ENCODE assay signal across 28 cellular contexts in the genomic region with DNA sequence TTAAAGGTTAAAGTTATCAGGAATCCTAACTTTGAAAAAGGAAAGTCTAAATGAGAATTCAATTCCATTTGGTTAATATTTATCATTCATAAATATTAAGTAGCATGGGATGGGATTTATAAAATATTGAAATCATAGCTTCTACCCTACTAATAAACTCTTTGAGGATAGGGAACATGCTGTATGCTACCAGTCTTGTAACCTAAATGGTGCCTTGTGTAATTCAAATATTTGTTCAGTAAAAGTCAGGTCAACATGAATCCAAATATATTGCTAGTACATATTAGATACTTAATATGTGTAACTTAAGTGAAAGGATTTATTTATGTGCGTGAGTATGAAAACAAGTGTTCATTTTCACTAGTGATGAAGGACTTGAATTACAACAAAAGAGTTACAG.
"Had no signal": no experiment of that assay in that cellular context is flagged by ENCODE, and none has a peak within 500 bp of the region (broad histone marks: within the 10 kb centered on the region; RNA-seq: fewer than 3 reads in every experiment).

No MANE protein-coding gene starts in this region.

- H3K4me3 ChIP-seq: neural progenitor cell, ovary, psoas muscle, skin epidermis, smooth muscle cell, spleen, suprapubic skin, testis, tibial artery, transverse colon, upper lobe of right lung, uterus had no signal

- H3K27ac ChIP-seq: neural progenitor cell, ovary, parathyroid adenoma, psoas muscle, skin epidermis, spleen, suprapubic skin, testis, tibial artery, transverse colon, upper lobe of right lung, uterus had no signal

- H3K4me1 ChIP-seq: parathyroid adenoma, spleen, suprapubic skin, testis, tibial artery, transverse colon, upper lobe of right lung, uterus had no signal

- H3K36me3 ChIP-seq: neural progenitor cell, ovary, spleen, suprapubic skin, tibial artery, transverse colon, upper lobe of right lung, uterus had no signal

- H3K79me2 ChIP-seq: parathyroid adenoma had no signal

- H3K9ac ChIP-seq: neural progenitor cell, parathyroid adenoma had no signal

- H3K4me2 ChIP-seq: neural progenitor cell, smooth muscle cell had no signal

- DNase-seq: natural killer cell; occipital lobe; ovary; posterior cingulate gyrus; psoas muscle; right cardiac atrium; spleen; stimulated activated CD4-positive, alpha-beta T cell treated with anti-CD3 and anti-CD28 coated beads, Interleukin-12 subunit alpha, Interleukin-12 subunit beta, amount 100 ng/mL, for 4 hours; stimulated activated CD4-positive, alpha-beta T cell treated with anti-CD3 and anti-CD28 coated beads, Interleukin-1b, Interleukin-23, amount 100 ng/mL, for 48 hours; stimulated activated CD4-positive, alpha-beta T cell treated with anti-CD3 and anti-CD28 coated beads, Interleukin-4, amount 100 ng/mL, for 1 hour; stimulated activated CD4-positive, alpha-beta T cell treated with anti-CD3 and anti-CD28 coated beads, Interleukin-4, amount 100 ng/mL, for 4 hours; stimulated activated CD8-positive, alpha-beta memory T cell treated with anti-CD3 and anti-CD28 coated beads, Interleukin-4, amount 100 ng/mL, for 48 hours; stimulated activated naive CD4-positive, alpha-beta T cell; stimulated activated naive CD8-positive, alpha-beta T cell treated with anti-CD3 and anti-CD28 coated beads, Interleukin-15, amount 100 ng/mL, for 72 hours; stimulated activated naive CD8-positive, alpha-beta T cell treated with anti-CD3 and anti-CD28 coated beads, Interleukin-15, Interleukin-2, amounts not matched to agents 100 U/mL and 50 U/mL, for 24 hours; substantia nigra; testis; tibial artery; transverse colon; upper lobe of right lung; uterus had no signal

- H3K9me3 ChIP-seq: ovary, psoas muscle, spleen, suprapubic skin, testis, tibial artery, transverse colon, upper lobe of right lung, uterus had no signal

- H2AFZ ChIP-seq: neural progenitor cell, parathyroid adenoma had no signal

- ATAC-seq: natural killer cell; right cardiac atrium; sciatic nerve; stimulated activated memory B cell treated with anti-CD40 and anti-IgM and Interleukin-4, amounts not matched to agents 10 μg/mL and 1 μg/mL and 100 μg/mL, for 72 hours; stimulated activated naive CD8-positive, alpha-beta T cell treated with anti-CD3 and anti-CD28 coated beads, Interleukin-15, amount 100 ng/mL, for 72 hours; stimulated activated naive CD8-positive, alpha-beta T cell treated with anti-CD3 and anti-CD28 coated beads, Interleukin-15, Interleukin-2, amounts not matched to agents 100 U/mL and 50 U/mL, for 24 hours; upper lobe of right lung had no signal

- H3K27me3 ChIP-seq: neural progenitor cell, ovary, spleen, suprapubic skin, testis, tibial artery, transverse colon, upper lobe of right lung, uterus had no signal
